In genomic region chr5:76204713-76205112, GRCh38 we compare ENCODE assay signal across 17 cellular contexts.
DNase-seq lines count a peak whose midpoint lies in the region; ATAC-seq, FAIRE-seq and TF ChIP-seq lines count a peak whose summit lies in the region.
"Had no signal": no experiment of that assay in that cellular context is flagged by ENCODE, and none has a peak within 500 bp of the region (broad histone marks: within the 10 kb centered on the region; RNA-seq: fewer than 3 reads in every experiment).

No MANE protein-coding gene starts in this region.

- POLR2A ChIA-PET in PC-3 (lab: Charles Lee; ENCODE audit: unreplicated experiment), result no interaction called here

- H3K4me1 ChIP-seq in PC-3 (ENCODE audit: insufficient read depth, low read length), result no peaks in the 10 kb centered on the region
- H3K4me1 ChIP-seq in pancreas, result no peaks in the 10 kb centered on the region
- H3K4me1 ChIP-seq: vagina had no signal

- H3K4me1 Mint-ChIP-seq in Calu3 (ENCODE audit: low read depth, unreplicated experiment) (peaks cover 11% of the 10 kb centered on the region), CD14-positive monocyte (peaks cover 24% of the 10 kb centered on the region)
- H3K4me1 Mint-ChIP-seq in stimulated activated memory B cell treated with anti-CD40 and anti-IgM and Interleukin-4, amounts not matched to agents 10 μg/mL and 1 μg/mL and 100 μg/mL, for 72 hours, result no peaks in the 10 kb centered on the region
- H3K4me1 Mint-ChIP-seq: activated naive CD4-positive, alpha-beta T cell treated with anti-CD3 and anti-CD28 coated beads, Interleukin-2, amount 10 ng/mL, durations not matched to agents 7 days and 5 days; naive B cell had no signal

- H3K4me2 ChIP-seq in PC-3 (ENCODE audit: low read length), result no peak overlapping the region

- H3K27me3 Mint-ChIP-seq in Calu3 (ENCODE audit: unreplicated experiment) (no peaks in the 10 kb centered on the region), CD14-positive monocyte (ENCODE audit: low read depth in 3 of 3) (no peaks in the 10 kb centered on the region)
- no peaks in the 10 kb centered on the region for H3K27me3 Mint-ChIP-seq in stimulated activated memory B cell treated with anti-CD40 and anti-IgM and Interleukin-4, amounts not matched to agents 10 μg/mL and 1 μg/mL and 100 μg/mL, for 72 hours

- H3K36me3 Mint-ChIP-seq in Calu3 (ENCODE audit: insufficient read depth, unreplicated experiment) (peaks cover 5% of the 10 kb centered on the region), CD14-positive monocyte (no peaks in the 10 kb centered on the region)
- no peaks in the 10 kb centered on the region for H3K36me3 Mint-ChIP-seq in stimulated activated memory B cell treated with anti-CD40 and anti-IgM and Interleukin-4, amounts not matched to agents 10 μg/mL and 1 μg/mL and 100 μg/mL, for 72 hours
- H3K36me3 Mint-ChIP-seq: activated naive CD4-positive, alpha-beta T cell treated with anti-CD3 and anti-CD28 coated beads, Interleukin-2, amount 10 ng/mL, durations not matched to agents 7 days and 5 days; naive B cell had no signal

- WGBS in pancreas, 2 donors, result 33 to 38% methylated on average over 3 of the region's 3 CpGs

- H3K4me3 ChIP-seq in PC-3 (ENCODE audit: low read length) (no peak overlapping the region), pancreas (no peak overlapping the region)
- H3K4me3 ChIP-seq: skin epidermis, vagina had no signal

- no peak overlapping the region for H3K9ac ChIP-seq in PC-3 (ENCODE audit: low read length)

- no peaks in the 10 kb centered on the region for H4K20me1 ChIP-seq in PC-3 (ENCODE audit: low read length)

- H2AFZ ChIP-seq in PC-3 (ENCODE audit: low read length), result no peak overlapping the region

- H3K79me2 ChIP-seq in PC-3 (ENCODE audit: low read length), result no peaks in the 10 kb centered on the region

- no peaks in the 10 kb centered on the region for H3K9me2 ChIP-seq in PC-3 (replicated peaks; ENCODE audit: low read length)

- intact Hi-C loops in Calu3 (cut with micrococcal nuclease; ENCODE audit: unreplicated experiment) (loop anchor here (5.0 kb wide), 1 partner anchor 48 kb away; no protein-coding TSS in a partner anchor), PC-3 (cut with micrococcal nuclease) (no loop called here), pancreas (cut with DNase I) (no loop called here), CD14-positive monocyte (cut with micrococcal nuclease) (no loop called here)

- BruUV-seq in Calu3 (replicated peaks; lab: Mats Ljungman, UMichigan), result no TSS peak
- no TSS peak for BruUV-seq in PC-3 (replicated peaks; lab: Mats Ljungman, UMichigan)

- H3K36me3 ChIP-seq in PC-3 (ENCODE audit: low read depth, low read length) (no peaks in the 10 kb centered on the region), pancreas (no peaks in the 10 kb centered on the region)
- H3K36me3 ChIP-seq: vagina had no signal

- H3K9me3 ChIP-seq in PC-3 (ENCODE audit: low read length) (no peaks in the 10 kb centered on the region), pancreas (no peaks in the 10 kb centered on the region)
- H3K9me3 ChIP-seq: vagina had no signal

- TF ChIP-seq CTCF in Calu3 (IDR thresholded peaks at IDR 0.05; ENCODE audit: unreplicated experiment) (no peak), PC-3 (conservative IDR thresholded peaks at IDR 0.05; ENCODE audit: low read depth, low read length) (no peak), pancreas (IDR thresholded peaks at IDR 0.05) (no peak), CD14-positive monocyte (IDR thresholded peaks at IDR 0.05) (no peak)

- no peaks in the 10 kb centered on the region for H3F3A ChIP-seq in PC-3 (ENCODE audit: low read length, unreplicated experiment)

- H3K27ac ChIP-seq in PC-3 (ENCODE audit: low read length) (no peak overlapping the region), pancreas (no peak overlapping the region)
- H3K27ac ChIP-seq: vagina had no signal

- H3K27ac Mint-ChIP-seq in Calu3 (ENCODE audit: unreplicated experiment) (no peak overlapping the region), CD14-positive monocyte (peak overlapping the region in 1 of 7 donors; percentile 25)
- H3K27ac Mint-ChIP-seq in stimulated activated memory B cell treated with anti-CD40 and anti-IgM and Interleukin-4, amounts not matched to agents 10 μg/mL and 1 μg/mL and 100 μg/mL, for 72 hours, result no peak overlapping the region
- H3K27ac Mint-ChIP-seq: activated naive CD4-positive, alpha-beta T cell treated with anti-CD3 and anti-CD28 coated beads, Interleukin-2, amount 10 ng/mL, durations not matched to agents 7 days and 5 days; naive B cell had no signal

- DNase-seq in Calu3, result peak; percentile 62
- peak; percentile 45 for DNase-seq in PC-3
- peak in 1 of 6 donors; percentile 21 for DNase-seq in pancreas
- DNase-seq in CD14-positive monocyte (ENCODE audit: low spot score), result no peak
- DNase-seq: activated naive CD4-positive, alpha-beta T cell treated with anti-CD3 and anti-CD28 coated beads, Interleukin-2, amount 10 ng/mL, durations not matched to agents 7 days and 5 days; activated T-cell treated with anti-CD3 and anti-CD28 coated beads, Interleukin-2, amount 50 U/mL, for 1 hour; COR-L47; left ventricle myocardium superior; naive B cell; NCI-H187 had no signal

- peaks cover 7% of the 10 kb centered on the region for H3K27me3 ChIP-seq in PC-3 (ENCODE audit: low read length)
- H3K27me3 ChIP-seq in pancreas, result no peaks in the 10 kb centered on the region
- H3K27me3 ChIP-seq: vagina had no signal

- H3K9me3 Mint-ChIP-seq in Calu3 (ENCODE audit: low read depth, unreplicated experiment), result no peaks in the 10 kb centered on the region
- H3K9me3 Mint-ChIP-seq in CD14-positive monocyte, result peaks cover 2 to 3% (median 3%) of the 10 kb centered on the region in 7 donors
- no peaks in the 10 kb centered on the region for H3K9me3 Mint-ChIP-seq in stimulated activated memory B cell treated with anti-CD40 and anti-IgM and Interleukin-4, amounts not matched to agents 10 μg/mL and 1 μg/mL and 100 μg/mL, for 72 hours

- no peak for FAIRE-seq in pancreas (lab: Jason Lieb, UNC)
- FAIRE-seq: H54 had no signal

- CTCF ChIA-PET in Calu3 (lab: Charles Lee) (no interaction called here), PC-3 (lab: Charles Lee) (no interaction called here)

- H3K4me3 Mint-ChIP-seq in Calu3 (ENCODE audit: low read depth, unreplicated experiment), result no peak overlapping the region
- H3K4me3 Mint-ChIP-seq in CD14-positive monocyte, result no peak overlapping the region
- no peak overlapping the region for H3K4me3 Mint-ChIP-seq in stimulated activated memory B cell treated with anti-CD40 and anti-IgM and Interleukin-4, amounts not matched to agents 10 μg/mL and 1 μg/mL and 100 μg/mL, for 72 hours
- H3K4me3 Mint-ChIP-seq: activated naive CD4-positive, alpha-beta T cell treated with anti-CD3 and anti-CD28 coated beads, Interleukin-2, amount 10 ng/mL, durations not matched to agents 7 days and 5 days; naive B cell had no signal

- ATAC-seq in PC-3 (no peak), esophagus mucosa (peak; percentile 97), pancreas (peak; percentile 60 to 73 (median 70)), GM19023 (IDR thresholded peaks at IDR 0.05; ENCODE audit: unreplicated experiment) (no peak), HG03520 (IDR thresholded peaks at IDR 0.05; ENCODE audit: unreplicated experiment) (no peak)
- no peak for ATAC-seq in stimulated activated memory B cell treated with anti-CD40 and anti-IgM and Interleukin-4, amounts not matched to agents 10 μg/mL and 1 μg/mL and 100 μg/mL, for 72 hours
- ATAC-seq: left ventricle myocardium superior had no signal

Comparison
In these comparisons a context has a peak if more than half of its experiments do, and no peak if none do; other contexts are left out.
1. ATAC-seq: peak in esophagus mucosa (single experiment) and pancreas (4 of 4); none in PC-3 (single experiment), stimulated activated memory B cell treated with anti-CD40 and anti-IgM and Interleukin-4, amounts not matched to agents 10 μg/mL and 1 μg/mL and 100 μg/mL, for 72 hours (single experiment), GM19023 (single experiment) and HG03520 (single experiment).